ENCODE assay signal across 8 cellular contexts in genomic region chr17:30344283-30345088, GRCh38. TPM values are rescaled to one million over a fixed set of nuclear protein-coding genes. Genes with fewer than 3 reads are reported as not detected.
DNase-seq lines count a peak whose midpoint lies in the region; ATAC-seq and TF ChIP-seq lines count a peak whose summit lies in the region.

No MANE protein-coding gene starts in this region.

- peaks cover 0 to 53% (median 2%) of the 10 kb centered on the region in 4 donors for H3K4me1 ChIP-seq in Peyer's patch

- H3K9me3 Mint-ChIP-seq in neural crest cell = no peaks in the 10 kb centered on the region
- no peaks in the 10 kb centered on the region for H3K9me3 Mint-ChIP-seq in stimulated activated memory B cell treated with anti-CD40 and anti-IgM and Interleukin-4, amounts not matched to agents 10 μg/mL and 1 μg/mL and 100 μg/mL, for 72 hours

- no peaks in the 10 kb centered on the region for H3K36me3 Mint-ChIP-seq in neural crest cell (ENCODE audit: low read depth)
- no peaks in the 10 kb centered on the region for H3K36me3 Mint-ChIP-seq in stimulated activated memory B cell treated with anti-CD40 and anti-IgM and Interleukin-4, amounts not matched to agents 10 μg/mL and 1 μg/mL and 100 μg/mL, for 72 hours

- H3K36me3 ChIP-seq in Peyer's patch = no peaks in the 10 kb centered on the region

- ATAC-seq in esophagus mucosa (peak; percentile 74), GM21737 (IDR thresholded peaks at IDR 0.05; ENCODE audit: unreplicated experiment) (no peak), GM21515 (IDR thresholded peaks at IDR 0.05; ENCODE audit: unreplicated experiment) (no peak)
- no peak for ATAC-seq in stimulated activated memory B cell treated with anti-CD40 and anti-IgM and Interleukin-4, amounts not matched to agents 10 μg/mL and 1 μg/mL and 100 μg/mL, for 72 hours

- H3K4me1 Mint-ChIP-seq in neural crest cell = peaks cover 34% of the 10 kb centered on the region
- peaks cover 8% of the 10 kb centered on the region for H3K4me1 Mint-ChIP-seq in stimulated activated memory B cell treated with anti-CD40 and anti-IgM and Interleukin-4, amounts not matched to agents 10 μg/mL and 1 μg/mL and 100 μg/mL, for 72 hours

- no peak overlapping the region for H3K4me3 ChIP-seq in Peyer's patch

- peak overlapping the region; percentile 96 for H3K27ac Mint-ChIP-seq in neural crest cell (ENCODE audit: unreplicated experiment)
- H3K27ac Mint-ChIP-seq in stimulated activated memory B cell treated with anti-CD40 and anti-IgM and Interleukin-4, amounts not matched to agents 10 μg/mL and 1 μg/mL and 100 μg/mL, for 72 hours = no peak overlapping the region

- TF ChIP-seq CTCF in Peyer's patch (IDR thresholded peaks at IDR 0.05) (peak in 2 of 6 experiments; percentile 7 to 24), neural crest cell (conservative IDR thresholded peaks at IDR 0.05) (no peak)

- no peaks in the 10 kb centered on the region for H3K27me3 ChIP-seq in Peyer's patch

- peak in 1 of 2 donors; percentile 35 for TF ChIP-seq POLR2A in Peyer's patch (IDR thresholded peaks at IDR 0.05)

- DNase-seq in H4 (ENCODE audit: low spot score) (peak; percentile 46), Peyer's patch (peak in 2 of 3 donors; percentile 86 to 88), neural crest cell (ENCODE audit: low read depth, low spot score) (no peak)
- no peak for DNase-seq in activated CD4-positive, alpha-beta T cell treated with anti-CD3 and anti-CD28 coated beads for 4 hours

- peak overlapping the region in 3 of 4 donors; percentile 71 to 92 (median 86) for H3K27ac ChIP-seq in Peyer's patch

- peak overlapping the region; percentile 49 for H3K4me3 Mint-ChIP-seq in neural crest cell
- H3K4me3 Mint-ChIP-seq in stimulated activated memory B cell treated with anti-CD40 and anti-IgM and Interleukin-4, amounts not matched to agents 10 μg/mL and 1 μg/mL and 100 μg/mL, for 72 hours = no peak overlapping the region

- no peaks in the 10 kb centered on the region for H3K9me3 ChIP-seq in Peyer's patch

- H3K27me3 Mint-ChIP-seq in neural crest cell (ENCODE audit: low read depth) = no peaks in the 10 kb centered on the region
- no peaks in the 10 kb centered on the region for H3K27me3 Mint-ChIP-seq in stimulated activated memory B cell treated with anti-CD40 and anti-IgM and Interleukin-4, amounts not matched to agents 10 μg/mL and 1 μg/mL and 100 μg/mL, for 72 hours

RNA-seq across cellular contexts. Expression of gene TMIGD1, which starts 10.6 kb away (rescaled TPM):
- not detected in 2 replicates for total RNA-seq in H4 (2014; rRNA removed; shearing (Covaris generic))
- 100 to 1,000 TPM in 3 of 4 donors, 1 to 10 TPM in 1; 5.0 to 684 (median 290) TPM for total RNA-seq in Peyer's patch
- not detected for total RNA-seq in esophagus mucosa
- not detected in 2 replicates for total RNA-seq in neural crest cell

RNA-seq across cellular contexts. Expression of gene CPD, which starts 34.2 kb away (rescaled TPM):
- 37.9 and 40.8 TPM in 2 replicates for total RNA-seq in H4 (2014; rRNA removed; shearing (Covaris generic))
- total RNA-seq in Peyer's patch (100 to 1,000 TPM in 3 of 4 donors, 1 to 10 TPM in 1; 9.9 to 242 (median 143) TPM), esophagus mucosa (41.7 TPM), neural crest cell (48.4 and 53.4 TPM in 2 replicates)

RNA-seq across cellular contexts. Expression of gene BLMH, which starts 52.7 kb away (rescaled TPM):
- 32.9 and 48.8 TPM in 2 replicates for total RNA-seq in H4 (2014; rRNA removed; shearing (Covaris generic))
- total RNA-seq in Peyer's patch = 10 to 100 TPM; 19.4 to 49.5 (median 31.3) TPM
- 25.4 TPM for total RNA-seq in esophagus mucosa
- total RNA-seq in neural crest cell = 85.9 and 87.1 TPM in 2 replicates

Comparison
In these comparisons a context has a peak if more than half of its experiments do, and no peak if none do; other contexts are left out.
1. DNase-seq: peak in H4 (single experiment) and Peyer's patch (2 of 3); none in neural crest cell (single experiment) and activated CD4-positive, alpha-beta T cell treated with anti-CD3 and anti-CD28 coated beads for 4 hours (0 of 2).